In the genomic region with DNA sequence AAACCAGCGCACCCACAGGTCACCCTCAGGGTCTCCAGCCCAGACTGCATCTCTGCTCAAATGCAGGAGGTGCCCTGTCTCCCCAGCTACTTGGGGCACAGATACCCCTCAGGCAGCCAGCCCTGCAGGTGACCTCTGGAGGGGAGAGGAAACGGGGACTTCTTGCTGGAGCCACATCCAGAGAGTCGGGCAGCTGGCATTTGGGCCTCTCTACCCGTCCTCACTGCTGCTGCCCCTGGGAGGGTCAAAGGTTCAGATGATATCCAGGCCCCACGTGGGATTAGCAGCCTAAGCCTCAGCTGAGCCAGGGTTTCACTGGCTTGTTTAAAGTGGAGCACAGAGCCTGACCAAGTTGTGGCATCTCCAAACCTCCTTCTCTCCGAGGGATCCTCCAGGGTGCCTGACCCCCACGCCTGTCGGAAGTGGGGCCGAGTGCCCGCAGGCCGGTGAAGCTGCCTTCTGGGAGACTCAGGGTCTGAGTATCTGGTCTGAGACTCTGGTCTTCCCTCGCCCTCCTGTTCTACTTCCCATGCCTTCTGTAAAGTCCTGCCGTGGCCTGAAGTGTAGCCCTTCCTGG, we compare ENCODE assay signal across 9 cellular contexts. TPM values are rescaled to one million over a fixed set of nuclear protein-coding genes. Genes with fewer than 3 reads are reported as not detected.
A peak's percentile ranks its signal among the peaks of the same experiment; 100 is the strongest.
DNase-seq lines count a peak whose midpoint lies in the region; ATAC-seq and TF ChIP-seq lines count a peak whose summit lies in the region.
"Had no signal": no experiment of that assay in that cellular context is flagged by ENCODE, and none has a peak within 500 bp of the region (broad histone marks: within the 10 kb centered on the region; RNA-seq: fewer than 3 reads in every experiment).

No MANE protein-coding gene starts in this region.

- peak overlapping the region; percentile 78 to 90 for H3K4me3 ChIP-seq in left lung

- peaks cover 59% of the 10 kb centered on the region for H3K4me1 Mint-ChIP-seq in activated CD4-positive, alpha-beta T cell treated with anti-CD3 and anti-CD28 coated beads for 36 hours
- peaks cover 61% of the 10 kb centered on the region for H3K4me1 Mint-ChIP-seq in activated naive CD8-positive, alpha-beta T cell treated with anti-CD3 and anti-CD28 coated beads, Interleukin-2, amount 10 ng/mL, durations not matched to agents 7 days and 5 days

- no peaks in the 10 kb centered on the region for H3K36me3 ChIP-seq in left lung

- no peaks in the 10 kb centered on the region for H3K9me3 ChIP-seq in left lung

- no peaks in the 10 kb centered on the region for H3K27me3 Mint-ChIP-seq in activated CD4-positive, alpha-beta T cell treated with anti-CD3 and anti-CD28 coated beads for 36 hours
- H3K27me3 Mint-ChIP-seq in activated naive CD8-positive, alpha-beta T cell treated with anti-CD3 and anti-CD28 coated beads, Interleukin-2, amount 10 ng/mL, durations not matched to agents 7 days and 5 days: peaks cover 4% of the 10 kb centered on the region

- CTCF ChIA-PET in activated CD4-positive, alpha-beta T cell treated with anti-CD3 and anti-CD28 coated beads for 36 hours (lab: Charles Lee): interaction anchor here (1.0 to 1.4 kb wide), 5 partner anchors 13 to 96 kb away, joined by 3 to 6 read pairs (median 3); no protein-coding TSS in a partner anchor

- ATAC-seq in activated CD4-positive, alpha-beta T cell treated with anti-CD3 and anti-CD28 coated beads for 36 hours: no peak
- ATAC-seq in activated naive CD8-positive, alpha-beta T cell treated with anti-CD3 and anti-CD28 coated beads, Interleukin-2, amount 10 ng/mL, durations not matched to agents 7 days and 5 days (ENCODE audit: low read depth): no peak
- ATAC-seq in left lung (no peak), sciatic nerve (no peak), GM21723 (IDR thresholded peaks at IDR 0.05; ENCODE audit: unreplicated experiment) (no peak), GM21367 (IDR thresholded peaks at IDR 0.05; ENCODE audit: unreplicated experiment) (no peak)

- H3K27me3 ChIP-seq in left lung: peaks cover 0 to 15% of the 10 kb centered on the region in 2 donors

- H3K27ac ChIP-seq in left lung: peak overlapping the region; percentile 86 to 92
- H3K27ac ChIP-seq in temporal lobe (ENCODE audit: low read depth, low read length): peak overlapping the region; percentile 40
- H3K27ac ChIP-seq: C4-2B had no signal

- POLR2A ChIA-PET in activated CD4-positive, alpha-beta T cell treated with anti-CD3 and anti-CD28 coated beads for 36 hours (lab: Charles Lee): interaction anchor here (1.1 to 1.3 kb wide), 3 partner anchors 10 to 63 kb away, joined by 3 to 5 read pairs (median 4); no protein-coding TSS in a partner anchor
- POLR2A ChIA-PET in activated naive CD8-positive, alpha-beta T cell treated with anti-CD3 and anti-CD28 coated beads, Interleukin-2, amount 10 ng/mL, durations not matched to agents 7 days and 5 days (lab: Charles Lee): interaction anchor here (0.9 to 4.7 kb wide), 9 partner anchors 8 to 65 kb away, joined by 3 to 38 read pairs (median 9); no protein-coding TSS in a partner anchor

- peaks cover 6% of the 10 kb centered on the region for H3K9me3 Mint-ChIP-seq in activated CD4-positive, alpha-beta T cell treated with anti-CD3 and anti-CD28 coated beads for 36 hours (ENCODE audit: low read depth)
- H3K9me3 Mint-ChIP-seq in activated naive CD8-positive, alpha-beta T cell treated with anti-CD3 and anti-CD28 coated beads, Interleukin-2, amount 10 ng/mL, durations not matched to agents 7 days and 5 days: peaks cover 3% of the 10 kb centered on the region

- intact Hi-C loops in activated CD4-positive, alpha-beta T cell treated with anti-CD3 and anti-CD28 coated beads for 36 hours (cut with DNase I, micrococcal nuclease): loop anchor here in 1 of 2 experiments (2.0 to 5.0 kb wide), 3 partner anchors 97 to 923 kb away; a partner anchor contains a TSS
- intact Hi-C loops in left lung (cut with DNase I) (no loop called here), sciatic nerve (cut with DNase I) (no loop called here)

- H3K4me1 ChIP-seq in left lung: peaks cover 28 to 63% of the 10 kb centered on the region in 2 donors

- no peak for TF ChIP-seq CTCF in left lung (IDR thresholded peaks at IDR 0.05)

- no peak for DNase-seq in activated CD4-positive, alpha-beta T cell treated with anti-CD3 and anti-CD28 coated beads for 36 hours
- no peak for DNase-seq in activated CD4-positive, alpha-beta T cell treated with anti-CD3 and anti-CD28 coated beads for 48 hours
- DNase-seq in activated naive CD8-positive, alpha-beta T cell treated with anti-CD3 and anti-CD28 coated beads, Interleukin-2, amount 10 ng/mL, durations not matched to agents 7 days and 5 days: no peak
- DNase-seq in left lung (no peak), sciatic nerve (ENCODE audit: low spot score) (no peak)

- H3K27ac Mint-ChIP-seq in activated CD4-positive, alpha-beta T cell treated with anti-CD3 and anti-CD28 coated beads for 36 hours: peak overlapping the region; percentile 95
- peak overlapping the region; percentile 83 for H3K27ac Mint-ChIP-seq in activated naive CD8-positive, alpha-beta T cell treated with anti-CD3 and anti-CD28 coated beads, Interleukin-2, amount 10 ng/mL, durations not matched to agents 7 days and 5 days

- peak overlapping the region; percentile 100 for H3K4me3 Mint-ChIP-seq in activated CD4-positive, alpha-beta T cell treated with anti-CD3 and anti-CD28 coated beads for 36 hours
- H3K4me3 Mint-ChIP-seq in activated naive CD8-positive, alpha-beta T cell treated with anti-CD3 and anti-CD28 coated beads, Interleukin-2, amount 10 ng/mL, durations not matched to agents 7 days and 5 days: peak overlapping the region; percentile 98

- peaks cover 29% of the 10 kb centered on the region for H3K36me3 Mint-ChIP-seq in activated CD4-positive, alpha-beta T cell treated with anti-CD3 and anti-CD28 coated beads for 36 hours (ENCODE audit: low read depth)
- peaks cover 14% of the 10 kb centered on the region for H3K36me3 Mint-ChIP-seq in activated naive CD8-positive, alpha-beta T cell treated with anti-CD3 and anti-CD28 coated beads, Interleukin-2, amount 10 ng/mL, durations not matched to agents 7 days and 5 days

RNA-seq across cellular contexts. Expression of a gene that starts 2.2 kb away (rescaled TPM):
- total RNA-seq in activated CD4-positive, alpha-beta T cell treated with anti-CD3 and anti-CD28 coated beads for 36 hours: 10 to 100 TPM; 33.0 to 34.7 TPM
- 10 to 100 TPM; 65.6 to 73.9 TPM for total RNA-seq in activated naive CD8-positive, alpha-beta T cell treated with anti-CD3 and anti-CD28 coated beads, Interleukin-2, amount 10 ng/mL, durations not matched to agents 7 days and 5 days
- total RNA-seq in left lung (10 to 100 TPM; 14.5 to 22.2 TPM), temporal lobe (13.3 TPM), sciatic nerve (47.6 TPM)

RNA-seq across cellular contexts. Expression of a gene that starts 48.8 kb away (rescaled TPM):
- not detected for total RNA-seq in activated CD4-positive, alpha-beta T cell treated with anti-CD3 and anti-CD28 coated beads for 36 hours
- total RNA-seq in activated naive CD8-positive, alpha-beta T cell treated with anti-CD3 and anti-CD28 coated beads, Interleukin-2, amount 10 ng/mL, durations not matched to agents 7 days and 5 days: under 1 TPM in 1 of 2 experiments, not detected in 1; 0.22 TPM
- 1 to 10 TPM in 1 of 2 donors, not detected in 1; 1.5 TPM for total RNA-seq in left lung
- total RNA-seq in temporal lobe: not detected
- not detected for total RNA-seq in sciatic nerve
